ENCODE assay signal across 20 cellular contexts in the genomic region with DNA sequence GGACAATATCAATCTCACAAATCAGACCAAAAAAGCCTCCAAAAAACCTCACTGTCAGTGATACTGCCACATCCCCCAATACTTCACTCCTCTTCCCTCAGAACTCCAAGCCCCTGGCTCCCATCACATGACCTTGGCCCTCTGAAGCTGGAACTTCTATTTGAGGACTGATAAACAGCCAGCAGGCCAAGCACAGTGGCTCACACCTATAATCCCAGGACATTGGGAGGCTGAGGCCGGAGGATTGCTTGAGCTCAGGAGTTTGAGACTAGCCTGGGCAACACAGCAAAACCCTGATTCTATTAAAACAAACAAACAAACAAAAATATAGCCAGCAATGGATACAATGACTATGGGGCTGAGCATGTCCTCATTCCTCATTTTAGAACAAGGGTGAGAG. TPM values are rescaled to one million over a fixed set of nuclear protein-coding genes. Genes with fewer than 3 reads are reported as not detected.
DNase-seq lines count a peak whose midpoint lies in the region; ATAC-seq and TF ChIP-seq lines count a peak whose summit lies in the region.
"Had no signal": no experiment of that assay in that cellular context is flagged by ENCODE, and none has a peak within 500 bp of the region (broad histone marks: within the 10 kb centered on the region; RNA-seq: fewer than 3 reads in every experiment).

No MANE protein-coding gene starts in this region.

- H3K4me1 Mint-ChIP-seq in activated naive CD8-positive, alpha-beta T cell treated with anti-CD3 and anti-CD28 coated beads, Interleukin-2, amount 10 ng/mL, durations not matched to agents 7 days and 5 days, result peaks cover 25% of the 10 kb centered on the region
- H3K4me1 Mint-ChIP-seq in activated naive CD8-positive, alpha-beta T cell treated with anti-CD3 and anti-CD28 coated beads for 36 hours, result peaks cover 22% of the 10 kb centered on the region
- peaks cover 27% of the 10 kb centered on the region for H3K4me1 Mint-ChIP-seq in CD8-positive, alpha-beta T cell (ENCODE audit: low read depth)
- peaks cover 22% of the 10 kb centered on the region for H3K4me1 Mint-ChIP-seq in activated T-helper 17 cell treated with anti-CD3 and anti-CD28 coated beads, Interleukin-2, amount 50 U/mL, for 72 hours
- peaks cover 9 to 27% (median 21%) of the 10 kb centered on the region in 4 donors for H3K4me1 Mint-ChIP-seq in naive thymus-derived CD8-positive, alpha-beta T cell

- H3K9me3 Mint-ChIP-seq in activated naive CD8-positive, alpha-beta T cell treated with anti-CD3 and anti-CD28 coated beads, Interleukin-2, amount 10 ng/mL, durations not matched to agents 7 days and 5 days, result no peaks in the 10 kb centered on the region
- H3K9me3 Mint-ChIP-seq in activated naive CD8-positive, alpha-beta T cell treated with anti-CD3 and anti-CD28 coated beads for 36 hours, result no peaks in the 10 kb centered on the region
- H3K9me3 Mint-ChIP-seq in CD8-positive, alpha-beta T cell, result no peaks in the 10 kb centered on the region
- H3K9me3 Mint-ChIP-seq in activated T-helper 17 cell treated with anti-CD3 and anti-CD28 coated beads, Interleukin-2, amount 50 U/mL, for 72 hours, result no peaks in the 10 kb centered on the region
- no peaks in the 10 kb centered on the region for H3K9me3 Mint-ChIP-seq in naive thymus-derived CD8-positive, alpha-beta T cell

- H3K36me3 Mint-ChIP-seq in activated naive CD8-positive, alpha-beta T cell treated with anti-CD3 and anti-CD28 coated beads, Interleukin-2, amount 10 ng/mL, durations not matched to agents 7 days and 5 days, result peaks cover 10% of the 10 kb centered on the region
- H3K36me3 Mint-ChIP-seq in activated naive CD8-positive, alpha-beta T cell treated with anti-CD3 and anti-CD28 coated beads for 36 hours, result peaks cover 4% of the 10 kb centered on the region
- no peaks in the 10 kb centered on the region for H3K36me3 Mint-ChIP-seq in CD8-positive, alpha-beta T cell
- H3K36me3 Mint-ChIP-seq in activated T-helper 17 cell treated with anti-CD3 and anti-CD28 coated beads, Interleukin-2, amount 50 U/mL, for 72 hours (ENCODE audit: low read depth), result peaks cover 5% of the 10 kb centered on the region
- peaks cover 0 to 7% (median 5%) of the 10 kb centered on the region in 3 donors for H3K36me3 Mint-ChIP-seq in naive thymus-derived CD8-positive, alpha-beta T cell

- no peaks in the 10 kb centered on the region for H3K27me3 ChIP-seq in CD8-positive, alpha-beta T cell (ENCODE audit: insufficient read depth, low read length)
- H3K27me3 ChIP-seq: SJCRH30 had no signal

- peak overlapping the region; percentile 92 for H3K27ac Mint-ChIP-seq in activated naive CD8-positive, alpha-beta T cell treated with anti-CD3 and anti-CD28 coated beads, Interleukin-2, amount 10 ng/mL, durations not matched to agents 7 days and 5 days
- H3K27ac Mint-ChIP-seq in activated naive CD8-positive, alpha-beta T cell treated with anti-CD3 and anti-CD28 coated beads for 36 hours, result no peak overlapping the region
- H3K27ac Mint-ChIP-seq in CD8-positive, alpha-beta T cell, result peak overlapping the region; percentile 68
- peak overlapping the region; percentile 8 for H3K27ac Mint-ChIP-seq in activated T-helper 17 cell treated with anti-CD3 and anti-CD28 coated beads, Interleukin-2, amount 50 U/mL, for 72 hours
- peak overlapping the region in 7 of 10 donors; percentile 3 to 93 (median 76) for H3K27ac Mint-ChIP-seq in naive thymus-derived CD8-positive, alpha-beta T cell

- H3K4me1 ChIP-seq in CD8-positive, alpha-beta T cell (ENCODE audit: insufficient read depth, low read length), result peaks cover 15% of the 10 kb centered on the region
- H3K4me1 ChIP-seq: SJCRH30 had no signal

- no peak for DNase-seq in activated naive CD8-positive, alpha-beta T cell treated with anti-CD3 and anti-CD28 coated beads, Interleukin-2, amount 10 ng/mL, durations not matched to agents 7 days and 5 days
- no peak for DNase-seq in activated naive CD8-positive, alpha-beta T cell treated with anti-CD3 and anti-CD28 coated beads for 36 hours
- no peak for DNase-seq in CD8-positive, alpha-beta T cell
- DNase-seq in naive thymus-derived CD8-positive, alpha-beta T cell, result no peak
- DNase-seq in NCI-H1436 treated with DMSO at 0.1 percent for 48 hours (lab: John Stamatoyannopoulos, UW) (no peak), GM13977 (ENCODE audit: low spot score) (no peak)
- DNase-seq: AML-193, GDM1, NCI-H1092, NCI-H2081 treated with DMSO at 0.1 percent for 48 hours, NCI-H510A, NCI-H774, PC-3, SJCRH30 had no signal

- no peak overlapping the region for H3K4me3 ChIP-seq in CD8-positive, alpha-beta T cell (ENCODE audit: low read depth, low read length)
- H3K4me3 ChIP-seq: GM12878, GM23248, SJCRH30 had no signal

- in situ Hi-C loops in GM13977 (cut with MboI; ENCODE audit: low pct_unique_long_range_greater_than_20kb, low sequenced_read_pairs, unreplicated experiment), result no loop called here

- H3K36me3 ChIP-seq in CD8-positive, alpha-beta T cell (ENCODE audit: insufficient read depth, low read length), result no peaks in the 10 kb centered on the region
- H3K36me3 ChIP-seq: SJCRH30 had no signal

- ATAC-seq in activated naive CD8-positive, alpha-beta T cell treated with anti-CD3 and anti-CD28 coated beads, Interleukin-2, amount 10 ng/mL, durations not matched to agents 7 days and 5 days (ENCODE audit: low read depth), result no peak
- no peak for ATAC-seq in CD8-positive, alpha-beta T cell
- no peak for ATAC-seq in activated T-helper 17 cell treated with anti-CD3 and anti-CD28 coated beads, Interleukin-2, amount 50 U/mL, for 72 hours (replicated peaks)
- ATAC-seq in naive thymus-derived CD8-positive, alpha-beta T cell, result no peak
- no peak for ATAC-seq in GM18502 (IDR thresholded peaks at IDR 0.05; ENCODE audit: poor library complexity, unreplicated experiment)
- ATAC-seq: HCT116, PC-3 had no signal

- POLR2A ChIA-PET in activated naive CD8-positive, alpha-beta T cell treated with anti-CD3 and anti-CD28 coated beads, Interleukin-2, amount 10 ng/mL, durations not matched to agents 7 days and 5 days (lab: Charles Lee), result interaction anchor here (0.6 kb wide), 1 partner anchor 137 kb away, joined by 4 read pairs; no protein-coding TSS in a partner anchor
- POLR2A ChIA-PET in CD8-positive, alpha-beta T cell (lab: Charles Lee), result interaction anchor here (0.7 kb wide), 1 partner anchor 16 kb away, joined by 3 read pairs; no protein-coding TSS in a partner anchor
- POLR2A ChIA-PET in naive thymus-derived CD8-positive, alpha-beta T cell (lab: Charles Lee), result interaction anchor here (0.6 kb wide), 1 partner anchor 65 kb away, joined by 3 read pairs; no protein-coding TSS in a partner anchor

- no peak overlapping the region for H3K4me3 Mint-ChIP-seq in activated naive CD8-positive, alpha-beta T cell treated with anti-CD3 and anti-CD28 coated beads, Interleukin-2, amount 10 ng/mL, durations not matched to agents 7 days and 5 days
- H3K4me3 Mint-ChIP-seq in activated naive CD8-positive, alpha-beta T cell treated with anti-CD3 and anti-CD28 coated beads for 36 hours, result no peak overlapping the region
- H3K4me3 Mint-ChIP-seq in CD8-positive, alpha-beta T cell, result no peak overlapping the region
- no peak overlapping the region for H3K4me3 Mint-ChIP-seq in activated T-helper 17 cell treated with anti-CD3 and anti-CD28 coated beads, Interleukin-2, amount 50 U/mL, for 72 hours
- H3K4me3 Mint-ChIP-seq in naive thymus-derived CD8-positive, alpha-beta T cell, result peak overlapping the region in 1 of 10 donors; percentile 29

- H3K9me3 ChIP-seq in CD8-positive, alpha-beta T cell (ENCODE audit: low read length), result no peaks in the 10 kb centered on the region
- H3K9me3 ChIP-seq: SJCRH30 had no signal

- CTCF ChIA-PET in CD8-positive, alpha-beta T cell (lab: Charles Lee), result interaction anchor here (0.6 to 1.3 kb wide), 3 partner anchors 19 to 1697 kb away, joined by 3 to 4 read pairs (median 4); no protein-coding TSS in a partner anchor

- no peaks in the 10 kb centered on the region for H3K27me3 Mint-ChIP-seq in activated naive CD8-positive, alpha-beta T cell treated with anti-CD3 and anti-CD28 coated beads, Interleukin-2, amount 10 ng/mL, durations not matched to agents 7 days and 5 days
- H3K27me3 Mint-ChIP-seq in activated naive CD8-positive, alpha-beta T cell treated with anti-CD3 and anti-CD28 coated beads for 36 hours, result no peaks in the 10 kb centered on the region
- H3K27me3 Mint-ChIP-seq in CD8-positive, alpha-beta T cell (ENCODE audit: low read depth), result no peaks in the 10 kb centered on the region
- H3K27me3 Mint-ChIP-seq in activated T-helper 17 cell treated with anti-CD3 and anti-CD28 coated beads, Interleukin-2, amount 50 U/mL, for 72 hours, result no peaks in the 10 kb centered on the region
- no peaks in the 10 kb centered on the region for H3K27me3 Mint-ChIP-seq in naive thymus-derived CD8-positive, alpha-beta T cell

- no peak for TF ChIP-seq CTCF in CD8-positive, alpha-beta T cell (IDR thresholded peaks at IDR 0.05)
- TF ChIP-seq CTCF in GM13977 (IDR thresholded peaks at IDR 0.05; ENCODE audit: extremely low read depth, insufficient read depth, missing control alignments), result no peak

- H3K27ac ChIP-seq in CD8-positive, alpha-beta T cell (ENCODE audit: low read depth, low read length), result no peak overlapping the region
- H3K27ac ChIP-seq: GM23248, RWPE1, SJCRH30 had no signal

- intact Hi-C loops in CD8-positive, alpha-beta T cell (cut with DNase I, micrococcal nuclease), result no loop called here

RNA-seq across cellular contexts. Expression of gene MAP4, which starts 55.2 kb away (rescaled TPM):
- 100 to 1,000 TPM; 118 to 119 TPM for total RNA-seq in activated naive CD8-positive, alpha-beta T cell treated with anti-CD3 and anti-CD28 coated beads, Interleukin-2, amount 10 ng/mL, durations not matched to agents 7 days and 5 days
- total RNA-seq in activated naive CD8-positive, alpha-beta T cell treated with anti-CD3 and anti-CD28 coated beads for 36 hours, result 10 to 100 TPM; 95.2 to 96.7 TPM
- total RNA-seq in CD8-positive, alpha-beta T cell, result 10 to 100 TPM; 33.2 to 34.1 TPM
- 100 to 1,000 TPM in 1 of 2 donors, 10 to 100 TPM in 1; 97.5 to 130 TPM for total RNA-seq in activated T-helper 17 cell treated with anti-CD3 and anti-CD28 coated beads, Interleukin-2, amount 50 U/mL, for 72 hours
- 10 to 100 TPM; 53.0 to 56.8 TPM for total RNA-seq in naive thymus-derived CD8-positive, alpha-beta T cell
- polyA plus RNA-seq in naive thymus-derived CD8-positive, alpha-beta T cell, result 10 to 100 TPM; 17.8 to 29.5 (median 25.2) TPM
